In genomic region chr9:85741875-85742629, GRCh38 we compare ENCODE assay signal across 1 cellular context.
TF ChIP-seq lines count a peak whose summit lies in the region.

AGTPBP1 (minus strand) TSS chr9:85741954; CDS start chr9:85712533, 29,421 bp downstream.

TF ChIP-seq in GM12878, 131 proteins besides CTCF, POLR2A, EP300 and RAD21 (continued from another document and continues in another):
- no peak for TF ChIP-seq ZBTB40 (IDR thresholded peaks at IDR 0.05; ENCODE audit: borderline replicate concordance)
- TF ChIP-seq POU2F2 (IDR thresholded peaks at IDR 0.05; ENCODE audit: borderline replicate concordance, low read depth, low read length) = no peak
- no peak for TF ChIP-seq FOXM1 (IDR thresholded peaks at IDR 0.05; ENCODE audit: low read depth, low read length)
- peak; percentile 51 for TF ChIP-seq PKNOX1 (IDR thresholded peaks at IDR 0.05)
- TF ChIP-seq RELA (IDR thresholded peaks at IDR 0.05; ENCODE audit: borderline replicate concordance, partially characterized antibody) = no peak
- no peak for TF ChIP-seq ATF7 (IDR thresholded peaks at IDR 0.05; ENCODE audit: low read depth)
- TF ChIP-seq RAD51 (IDR thresholded peaks at IDR 0.05) = peak; percentile 58; the same call in 1 of the 2 replicates
- 0 out of 2 replicates have a peak, but pooled peaks have one; percentile 14 for TF ChIP-seq RELB (IDR thresholded peaks at IDR 0.05; ENCODE audit: low read depth)
- TF ChIP-seq ZNF207 (IDR thresholded peaks at IDR 0.05; ENCODE audit: borderline replicate concordance) = no peak; the same call in 1 of the 2 replicates
- no peak for TF ChIP-seq MEF2B (IDR thresholded peaks at IDR 0.05; ENCODE audit: partially characterized antibody, poor library complexity, severe bottlenecking)
- no peak for TF ChIP-seq ZNF384 (IDR thresholded peaks at IDR 0.05; ENCODE audit: borderline replicate concordance, low read depth, low read length)
- 0 out of 2 replicates have a peak, but pooled peaks have one; percentile 13 for TF ChIP-seq MEF2A (IDR thresholded peaks at IDR 0.05; ENCODE audit: insufficient read depth, low read depth, low read length)
- TF ChIP-seq CEBPB (IDR thresholded peaks at IDR 0.05; ENCODE audit: borderline replicate concordance in 1 of 2, low read depth in 2 of 2, low read length in 2 of 2) = no peak
- no peak for TF ChIP-seq BRCA1 (IDR thresholded peaks at IDR 0.05; ENCODE audit: low read depth, low read length)
- TF ChIP-seq SUPT20H (IDR thresholded peaks at IDR 0.05; ENCODE audit: borderline replicate concordance, control insufficient read depth, low read depth, low read length) = no peak
- TF ChIP-seq SMAD1 (IDR thresholded peaks at IDR 0.05; ENCODE audit: low read depth, partially characterized antibody) = no peak
- TF ChIP-seq PAX5 (IDR thresholded peaks at IDR 0.05; ENCODE audit: borderline replicate concordance, low read depth, low read length) = no peak
- TF ChIP-seq, protein P1, sequence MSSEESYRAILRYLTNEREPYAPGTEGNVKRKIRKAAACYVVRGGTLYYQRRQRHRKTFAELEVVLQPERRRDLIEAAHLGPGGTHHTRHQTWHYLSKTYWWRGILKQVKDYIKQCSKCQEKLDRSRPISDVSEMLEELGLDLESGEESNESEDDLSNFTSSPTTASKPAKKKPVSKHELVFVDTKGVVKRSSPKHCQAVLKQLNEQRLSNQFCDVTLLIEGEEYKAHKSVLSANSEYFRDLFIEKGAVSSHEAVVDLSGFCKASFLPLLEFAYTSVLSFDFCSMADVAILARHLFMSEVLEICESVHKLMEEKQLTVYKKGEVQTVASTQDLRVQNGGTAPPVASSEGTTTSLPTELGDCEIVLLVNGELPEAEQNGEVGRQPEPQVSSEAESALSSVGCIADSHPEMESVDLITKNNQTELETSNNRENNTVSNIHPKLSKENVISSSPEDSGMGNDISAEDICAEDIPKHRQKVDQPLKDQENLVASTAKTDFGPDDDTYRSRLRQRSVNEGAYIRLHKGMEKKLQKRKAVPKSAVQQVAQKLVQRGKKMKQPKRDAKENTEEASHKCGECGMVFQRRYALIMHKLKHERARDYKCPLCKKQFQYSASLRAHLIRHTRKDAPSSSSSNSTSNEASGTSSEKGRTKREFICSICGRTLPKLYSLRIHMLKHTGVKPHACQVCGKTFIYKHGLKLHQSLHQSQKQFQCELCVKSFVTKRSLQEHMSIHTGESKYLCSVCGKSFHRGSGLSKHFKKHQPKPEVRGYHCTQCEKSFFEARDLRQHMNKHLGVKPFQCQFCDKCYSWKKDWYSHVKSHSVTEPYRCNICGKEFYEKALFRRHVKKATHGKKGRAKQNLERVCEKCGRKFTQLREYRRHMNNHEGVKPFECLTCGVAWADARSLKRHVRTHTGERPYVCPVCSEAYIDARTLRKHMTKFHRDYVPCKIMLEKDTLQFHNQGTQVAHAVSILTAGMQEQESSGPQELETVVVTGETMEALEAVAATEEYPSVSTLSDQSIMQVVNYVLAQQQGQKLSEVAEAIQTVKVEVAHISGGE (CRISPR knock-in tag; IDR thresholded peaks at IDR 0.05) = no peak
- TF ChIP-seq CEBPZ (IDR thresholded peaks at IDR 0.05; ENCODE audit: low read depth, low read length) = no peak
- no peak for TF ChIP-seq RBBP5 (conservative IDR thresholded peaks at IDR 0.05)
- no peak for TF ChIP-seq HDAC6 (IDR thresholded peaks at IDR 0.05; ENCODE audit: unreplicated experiment)
- TF ChIP-seq RB1 (IDR thresholded peaks at IDR 0.05; ENCODE audit: borderline replicate concordance) = no peak; the same call in 1 of the 2 replicates
- no peak for TF ChIP-seq PRDM15 (CRISPR knock-in tag; IDR thresholded peaks at IDR 0.05)
- TF ChIP-seq SIN3A (IDR thresholded peaks at IDR 0.05; ENCODE audit: low read depth, low read length) = no peak
- TF ChIP-seq CUX1 (IDR thresholded peaks at IDR 0.05; ENCODE audit: insufficient replicate concordance, low read depth, low read length) = no peak
- TF ChIP-seq STAT3 (IDR thresholded peaks at IDR 0.05; ENCODE audit: low read depth, low read length) = no peak
- no peak for TF ChIP-seq NFXL1 (IDR thresholded peaks at IDR 0.05; ENCODE audit: borderline replicate concordance)
- TF ChIP-seq, protein P2, sequence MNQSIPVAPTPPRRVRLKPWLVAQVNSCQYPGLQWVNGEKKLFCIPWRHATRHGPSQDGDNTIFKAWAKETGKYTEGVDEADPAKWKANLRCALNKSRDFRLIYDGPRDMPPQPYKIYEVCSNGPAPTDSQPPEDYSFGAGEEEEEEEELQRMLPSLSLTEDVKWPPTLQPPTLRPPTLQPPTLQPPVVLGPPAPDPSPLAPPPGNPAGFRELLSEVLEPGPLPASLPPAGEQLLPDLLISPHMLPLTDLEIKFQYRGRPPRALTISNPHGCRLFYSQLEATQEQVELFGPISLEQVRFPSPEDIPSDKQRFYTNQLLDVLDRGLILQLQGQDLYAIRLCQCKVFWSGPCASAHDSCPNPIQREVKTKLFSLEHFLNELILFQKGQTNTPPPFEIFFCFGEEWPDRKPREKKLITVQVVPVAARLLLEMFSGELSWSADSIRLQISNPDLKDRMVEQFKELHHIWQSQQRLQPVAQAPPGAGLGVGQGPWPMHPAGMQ (IDR thresholded peaks at IDR 0.05; ENCODE audit: borderline replicate concordance) = no peak
- 0 out of 2 replicates have a peak, but pooled peaks have one; percentile 5 for TF ChIP-seq TCF12 (IDR thresholded peaks at IDR 0.05; ENCODE audit: low read depth, low read length)
